23 cellular contexts compared by ENCODE assay signal in the genomic region with DNA sequence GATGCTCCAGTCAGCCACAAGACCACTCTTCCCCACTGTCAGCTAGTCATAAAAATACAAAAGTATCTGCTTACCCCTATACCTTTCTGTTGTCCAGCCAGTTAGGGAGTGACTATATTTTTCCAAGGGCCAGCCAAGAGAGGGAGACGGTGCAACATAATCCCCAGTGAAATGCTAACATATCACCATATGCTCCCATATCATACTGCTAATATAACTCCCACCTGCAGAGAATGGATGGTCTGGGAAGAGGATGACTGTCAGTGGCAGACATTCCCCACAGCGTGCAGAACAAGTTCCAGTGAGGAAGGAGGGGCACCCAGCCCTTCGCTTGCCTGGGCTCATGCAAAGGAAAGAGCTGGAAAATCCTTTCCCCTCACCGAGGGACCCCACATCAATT.
"Had no signal": no experiment of that assay in that cellular context is flagged by ENCODE, and none has a peak within 500 bp of the region (broad histone marks: within the 10 kb centered on the region; RNA-seq: fewer than 3 reads in every experiment).

No MANE protein-coding gene starts in this region.

- H3K4me1 Mint-ChIP-seq: activated naive CD4-positive, alpha-beta T cell treated with anti-CD3 and anti-CD28 coated beads, Interleukin-2, amount 10 ng/mL, durations not matched to agents 7 days and 5 days; activated naive CD8-positive, alpha-beta T cell treated with anti-CD3 and anti-CD28 coated beads for 36 hours had no signal

- H3K36me3 ChIP-seq: breast epithelium had no signal

- DNase-seq: activated CD4-positive, alpha-beta T cell treated with anti-CD3 and anti-CD28 coated beads for 4 hours; activated CD8-positive, alpha-beta memory T cell treated with anti-CD3 and anti-CD28 coated beads, Interleukin-2, amount 50 U/mL, for 4 hours; activated CD8-positive, alpha-beta T cell treated with anti-CD3 and anti-CD28 coated beads for 36 hours; activated gamma-delta T cell treated with Interleukin-2 at 50 U/mL for 16 hours; activated naive CD4-positive, alpha-beta T cell treated with anti-CD3 and anti-CD28 coated beads, Interleukin-2, amount 10 ng/mL, durations not matched to agents 7 days and 5 days; activated naive CD8-positive, alpha-beta T cell treated with anti-CD3 and anti-CD28 coated beads for 36 hours; activated T-cell treated with anti-CD3 and anti-CD28 coated beads, Interleukin-2, amount 50 U/mL, for 72 hours; aorta; caudate nucleus; KBM-7; NCI-H1048; NCI-H146; NCI-H2029 treated with DMSO at 0.1 percent for 48 hours; NCI-H345; NCI-H510A; NCI-H748 treated with DMSO at 0.1 percent for 48 hours; OCI-M1; RPMI8226; SW 1271 had no signal

- H3K9me3 Mint-ChIP-seq: activated CD8-positive, alpha-beta T cell treated with anti-CD3 and anti-CD28 coated beads for 36 hours; activated naive CD4-positive, alpha-beta T cell treated with anti-CD3 and anti-CD28 coated beads, Interleukin-2, amount 10 ng/mL, durations not matched to agents 7 days and 5 days; activated naive CD8-positive, alpha-beta T cell treated with anti-CD3 and anti-CD28 coated beads for 36 hours; activated T-cell treated with anti-CD3 and anti-CD28 coated beads, Interleukin-2, amount 50 U/mL, for 72 hours; activated T-helper 2 cell treated with anti-CD3 and anti-CD28 coated beads, Interferon-gamma antibody, Interleukin-2, Interleukin-4, amounts not matched to agents 10 μg/mL and 5 μg/mL and 100 μg/mL, durations not matched to agents 14 hours and 24 hours and 36 hours; T-helper 2 cell treated with Interferon-gamma antibody and Interleukin-4, amounts not matched to agents 5 μg/mL and 100 μg/mL, for 36 hours had no signal

- H3K36me3 Mint-ChIP-seq: activated naive CD4-positive, alpha-beta T cell treated with anti-CD3 and anti-CD28 coated beads, Interleukin-2, amount 10 ng/mL, durations not matched to agents 7 days and 5 days; activated naive CD8-positive, alpha-beta T cell treated with anti-CD3 and anti-CD28 coated beads for 36 hours had no signal

- H3K27me3 ChIP-seq: breast epithelium had no signal

- H3K27ac Mint-ChIP-seq: activated CD8-positive, alpha-beta T cell treated with anti-CD3 and anti-CD28 coated beads for 36 hours; activated naive CD4-positive, alpha-beta T cell treated with anti-CD3 and anti-CD28 coated beads, Interleukin-2, amount 10 ng/mL, durations not matched to agents 7 days and 5 days; activated naive CD8-positive, alpha-beta T cell treated with anti-CD3 and anti-CD28 coated beads for 36 hours; activated T-cell treated with anti-CD3 and anti-CD28 coated beads, Interleukin-2, amount 50 U/mL, for 72 hours; activated T-helper 2 cell treated with anti-CD3 and anti-CD28 coated beads, Interferon-gamma antibody, Interleukin-2, Interleukin-4, amounts not matched to agents 10 μg/mL and 5 μg/mL and 100 μg/mL, durations not matched to agents 14 hours and 24 hours and 36 hours; T-helper 2 cell treated with Interferon-gamma antibody and Interleukin-4, amounts not matched to agents 5 μg/mL and 100 μg/mL, for 36 hours had no signal

- H3K27ac ChIP-seq: breast epithelium, SK-N-MC had no signal

- H3K4me3 Mint-ChIP-seq: activated CD8-positive, alpha-beta T cell treated with anti-CD3 and anti-CD28 coated beads for 36 hours; activated naive CD4-positive, alpha-beta T cell treated with anti-CD3 and anti-CD28 coated beads, Interleukin-2, amount 10 ng/mL, durations not matched to agents 7 days and 5 days; activated naive CD8-positive, alpha-beta T cell treated with anti-CD3 and anti-CD28 coated beads for 36 hours; activated T-cell treated with anti-CD3 and anti-CD28 coated beads, Interleukin-2, amount 50 U/mL, for 72 hours; T-helper 2 cell treated with Interferon-gamma antibody and Interleukin-4, amounts not matched to agents 5 μg/mL and 100 μg/mL, for 36 hours had no signal

- H3K9me3 ChIP-seq: breast epithelium had no signal

- H3K4me3 ChIP-seq: breast epithelium, SK-N-MC had no signal

- H3K4me1 ChIP-seq: breast epithelium had no signal
